ENCODE assay signal across 25 cellular contexts in the genomic region with DNA sequence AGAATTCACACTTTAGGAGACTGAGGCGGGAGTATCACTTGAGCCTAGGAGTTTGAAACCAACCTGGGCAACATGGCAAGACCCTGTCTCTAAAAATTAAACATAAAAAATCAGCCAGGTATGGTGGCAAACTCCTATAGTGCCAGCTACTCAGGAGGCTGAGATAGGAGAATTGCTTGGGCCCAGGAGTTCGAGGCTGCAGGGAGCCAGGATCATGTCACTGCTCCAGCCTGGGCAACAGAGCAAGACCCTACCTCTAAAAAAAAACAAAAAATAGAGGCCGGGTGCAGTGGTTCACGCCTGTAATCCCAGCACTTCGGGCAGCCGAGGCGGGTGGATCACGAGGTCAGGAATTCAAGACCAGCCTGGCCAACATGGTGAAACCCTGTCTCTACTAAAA. TPM values are rescaled to one million over a fixed set of nuclear protein-coding genes. Genes with fewer than 3 reads are reported as not detected.
DNase-seq lines count a peak whose midpoint lies in the region; ATAC-seq, FAIRE-seq and TF ChIP-seq lines count a peak whose summit lies in the region.
"Had no signal": no experiment of that assay in that cellular context is flagged by ENCODE, and none has a peak within 500 bp of the region (broad histone marks: within the 10 kb centered on the region; RNA-seq: fewer than 3 reads in every experiment).

No MANE protein-coding gene starts in this region.

- H3K27me3 ChIP-seq in Caco-2 (replicated peaks; ENCODE audit: control insufficient read depth, insufficient read depth, low read length): no peaks in the 10 kb centered on the region
- peaks cover 0 to 5% of the 10 kb centered on the region in 2 experiments; a peak in 1 of 5 replicates for H3K27me3 ChIP-seq in K562 (ENCODE audit: control insufficient read depth in 2 of 2, insufficient read depth in 2 of 2, low read length in 2 of 2)
- H3K27me3 ChIP-seq in right lobe of liver: no peaks in the 10 kb centered on the region
- H3K27me3 ChIP-seq in stomach: no peaks in the 10 kb centered on the region
- no peaks in the 10 kb centered on the region for H3K27me3 ChIP-seq in tibial nerve
- H3K27me3 ChIP-seq: BLaER1 had no signal

- H3K4me1 ChIP-seq in Caco-2 (peaks cover 38% of the 10 kb centered on the region), K562 (replicated peaks in 1 of 2; ENCODE audit: control insufficient read depth in 2 of 2, insufficient read depth in 2 of 2, low read length in 2 of 2) (no peaks in the 10 kb centered on the region; a peak in 1 of 5 replicates), right lobe of liver (peaks cover 0 to 22% (median 11%) of the 10 kb centered on the region in 4 donors), stomach (peaks cover 0 to 17% (median 7%) of the 10 kb centered on the region in 4 donors), tibial nerve (peaks cover 0 to 12% (median 0%) of the 10 kb centered on the region in 4 donors)
- H3K4me1 ChIP-seq: BLaER1 had no signal

- 28% methylated on average over 8 of the region's 8 CpGs for WGBS in K562 (ENCODE audit: insufficient coverage, low coverage, missing lambda C conversion rate)
- 94% methylated on average over 8 of the region's 8 CpGs for WGBS in right lobe of liver (ENCODE audit: insufficient coverage, low coverage, low lambda C conversion rate, missing lambda C conversion rate)
- WGBS in stomach, 5 donors: 90 to 96% (median 94%) methylated on average over 8 of the region's 8 CpGs
- 80 to 89% methylated on average over 8 of the region's 8 CpGs for WGBS in tibial nerve, 2 donors

- H3K27ac ChIP-seq in K562 (ENCODE audit: extremely low read depth, low read depth, low read length) (no peak overlapping the region), right lobe of liver (peak overlapping the region in 2 of 3 donors; percentile 89 to 93), stomach (peak overlapping the region; percentile 35 to 79 (median 71)), tibial nerve (no peak overlapping the region)
- H3K27ac ChIP-seq: BLaER1, GM23248 had no signal

- TF ChIP-seq EP300 in K562 (IDR thresholded peaks at IDR 0.05; ENCODE audit: low read length) (no peak), stomach (IDR thresholded peaks at IDR 0.05) (no peak), tibial nerve (IDR thresholded peaks at IDR 0.05) (no peak)

- no peaks in the 10 kb centered on the region for H3K9me3 ChIP-seq in Caco-2
- no peaks in the 10 kb centered on the region for H3K9me3 ChIP-seq in K562 (replicated peaks; ENCODE audit: control insufficient read depth, insufficient read depth, low read depth, low read length)
- H3K9me3 ChIP-seq in right lobe of liver: no peaks in the 10 kb centered on the region
- no peaks in the 10 kb centered on the region for H3K9me3 ChIP-seq in stomach
- H3K9me3 ChIP-seq in tibial nerve: no peaks in the 10 kb centered on the region
- H3K9me3 ChIP-seq: BLaER1 had no signal

- no peak for DNase-seq in Caco-2
- no peak for DNase-seq in K562 (ENCODE audit: extremely low read depth in 1 of 4, low spot score in 3 of 4)
- DNase-seq in right lobe of liver: no peak
- no peak for DNase-seq in stomach
- no peak for DNase-seq in tibial nerve (ENCODE audit: low spot score in 2 of 2)
- no peak for DNase-seq in NCI-H1105 (lab: John Stamatoyannopoulos, UW)
- no peak for DNase-seq in endothelial cell (ENCODE audit: low spot score)
- no peak for DNase-seq in NCI-H2081 treated with DMSO at 0.1 percent for 48 hours (lab: John Stamatoyannopoulos, UW)
- DNase-seq: CD4-positive, alpha-beta T cell; CD8-positive, alpha-beta memory T cell; COR-L47; DMS153; DND-41; GM23248; H7; HFFc6 had no signal

- intact Hi-C loops in Caco-2 (cut with micrococcal nuclease; ENCODE audit: unreplicated experiment) (no loop called here), K562 (cut with micrococcal nuclease) (no loop called here), right lobe of liver (cut with DNase I) (no loop called here), stomach (cut with DNase I; ENCODE audit: low total_unique reads) (no loop called here)

- TF ChIP-seq RAD21 in K562 (CRISPR knock-in tag; conservative IDR thresholded peaks at IDR 0.05 in 1 of 2, IDR thresholded peaks at IDR 0.05 in 1 of 2): no peak

- POLR2A ChIA-PET in Caco-2 (lab: Charles Lee) (no interaction called here), K562 (lab: Yijun Ruan, JAX) (no interaction called here)

- H3K4me2 ChIP-seq in K562 (ENCODE audit: insufficient read depth, low read length): no peak overlapping the region
- H3K4me2 ChIP-seq: BLaER1 had no signal

- no peak overlapping the region for H2AFZ ChIP-seq in K562 (ENCODE audit: low read depth, low read length)
- H2AFZ ChIP-seq: GM23248 had no signal

- H3K27me3 Mint-ChIP-seq in Caco-2 (ENCODE audit: insufficient read depth, unreplicated experiment) (no peaks in the 10 kb centered on the region), endothelial cell (ENCODE audit: unreplicated experiment) (peaks cover 1% of the 10 kb centered on the region)
- H3K27me3 Mint-ChIP-seq: B cell had no signal

- H3K36me3 Mint-ChIP-seq in Caco-2 (ENCODE audit: insufficient read depth, unreplicated experiment): no peaks in the 10 kb centered on the region
- H3K36me3 Mint-ChIP-seq in endothelial cell (ENCODE audit: low read depth, unreplicated experiment): no peaks in the 10 kb centered on the region
- H3K36me3 Mint-ChIP-seq: CD14-positive monocyte; CD8-positive, alpha-beta memory T cell had no signal

- CTCF ChIA-PET in Caco-2 (lab: Charles Lee) (no interaction called here), K562 (lab: Yijun Ruan, JAX; ENCODE audit: low intra/inter-chr PET ratio) (no interaction called here)

- H3K27ac Mint-ChIP-seq in Caco-2 (ENCODE audit: unreplicated experiment) (peak overlapping the region; percentile 79), endothelial cell (ENCODE audit: unreplicated experiment) (no peak overlapping the region)
- H3K27ac Mint-ChIP-seq: B cell; CD4-positive, alpha-beta T cell; CD8-positive, alpha-beta memory T cell; HFFc6 had no signal

- H3K4me1 Mint-ChIP-seq in Caco-2 (ENCODE audit: low read depth, unreplicated experiment) (peaks cover 22% of the 10 kb centered on the region), endothelial cell (ENCODE audit: unreplicated experiment) (no peaks in the 10 kb centered on the region)
- H3K4me1 Mint-ChIP-seq: B cell; CD8-positive, alpha-beta memory T cell had no signal

- H3K4me3 Mint-ChIP-seq in Caco-2 (ENCODE audit: unreplicated experiment) (no peak overlapping the region), endothelial cell (ENCODE audit: unreplicated experiment) (no peak overlapping the region)
- H3K4me3 Mint-ChIP-seq: B cell; CD14-positive monocyte; CD4-positive, alpha-beta T cell; CD8-positive, alpha-beta memory T cell; HFFc6 had no signal

- BruUV-seq in Caco-2 (replicated peaks; lab: Mats Ljungman, UMichigan): no TSS peak
- no TSS peak for BruUV-seq in K562 (replicated peaks; lab: Mats Ljungman, UMichigan)

- H3K9me1 ChIP-seq in K562 (ENCODE audit: control insufficient read depth, insufficient read depth, low read length): no peaks in the 10 kb centered on the region

- FAIRE-seq in K562 (lab: Jason Lieb, UNC): no peak
- FAIRE-seq: A204.1, G401.6, GM12892, GM19239, H1 had no signal

- H3K9me3 Mint-ChIP-seq in Caco-2 (ENCODE audit: unreplicated experiment): no peaks in the 10 kb centered on the region
- H3K9me3 Mint-ChIP-seq in endothelial cell (ENCODE audit: unreplicated experiment): no peaks in the 10 kb centered on the region
- H3K9me3 Mint-ChIP-seq: CD4-positive, alpha-beta T cell; CD8-positive, alpha-beta memory T cell; HFFc6 had no signal

- no peaks in the 10 kb centered on the region for H4K20me1 ChIP-seq in K562 (replicated peaks; ENCODE audit: control insufficient read depth, insufficient read depth, low read length)
- H4K20me1 ChIP-seq: BLaER1 had no signal

- in situ Hi-C loops in K562 (cut with MboI): no loop called here

- ATAC-seq in K562: no peak
- ATAC-seq in right lobe of liver: no peak
- ATAC-seq: HCT116 had no signal

- H3K36me3 ChIP-seq in Caco-2 (ENCODE audit: control insufficient read depth, insufficient read depth, low read length): no peaks in the 10 kb centered on the region
- H3K36me3 ChIP-seq in K562 (ENCODE audit: control insufficient read depth, insufficient read depth, low read length): no peaks in the 10 kb centered on the region
- no peaks in the 10 kb centered on the region for H3K36me3 ChIP-seq in right lobe of liver
- H3K36me3 ChIP-seq in stomach: no peaks in the 10 kb centered on the region
- no peaks in the 10 kb centered on the region for H3K36me3 ChIP-seq in tibial nerve
- H3K36me3 ChIP-seq: BLaER1 had no signal

- no peak overlapping the region for H3K4me3 ChIP-seq in Caco-2 (ENCODE audit: low read depth, low read length)
- no peak overlapping the region for H3K4me3 ChIP-seq in K562
- H3K4me3 ChIP-seq in right lobe of liver: no peak overlapping the region
- no peak overlapping the region for H3K4me3 ChIP-seq in stomach
- H3K4me3 ChIP-seq in tibial nerve: no peak overlapping the region
- H3K4me3 ChIP-seq: BLaER1, GM23248 had no signal

- no peak for TF ChIP-seq CTCF in Caco-2 (IDR thresholded peaks at IDR 0.05; ENCODE audit: insufficient read depth in 1 of 2, low read depth in 1 of 2, low read length in 1 of 2, severe bottlenecking in 1 of 2, unreplicated experiment in 1 of 2)
- no peak for TF ChIP-seq CTCF in K562 (IDR thresholded peaks at IDR 0.05 in 2 of 3, conservative IDR thresholded peaks at IDR 0.05 in 1 of 3; ENCODE audit: insufficient read depth in 2 of 3, low read depth in 1 of 3, low read length in 3 of 3)
- no peak for TF ChIP-seq CTCF in right lobe of liver (IDR thresholded peaks at IDR 0.05)
- TF ChIP-seq CTCF in stomach (IDR thresholded peaks at IDR 0.05): no peak
- TF ChIP-seq CTCF in tibial nerve (IDR thresholded peaks at IDR 0.05): no peak
- TF ChIP-seq CTCF in endothelial cell (IDR thresholded peaks at IDR 0.05; ENCODE audit: unreplicated experiment): no peak

- TF ChIP-seq POLR2A in K562 (conservative IDR thresholded peaks at IDR 0.05) (no peak), right lobe of liver (IDR thresholded peaks at IDR 0.05) (no peak), stomach (IDR thresholded peaks at IDR 0.05) (no peak), tibial nerve (IDR thresholded peaks at IDR 0.05) (no peak)

- no peaks in the 10 kb centered on the region for H3K79me2 ChIP-seq in K562 (ENCODE audit: control insufficient read depth, insufficient read depth, low read length)

- no peak overlapping the region for H3K9ac ChIP-seq in K562 (ENCODE audit: insufficient read depth in 1 of 2, low read depth in 2 of 2, low read length in 2 of 2)
- H3K9ac ChIP-seq: BLaER1, GM23248 had no signal

RNA-seq across cellular contexts. Expression of a gene that starts 8.9 kb away (rescaled TPM):
- total RNA-seq in Caco-2 (2022): 128 and 142 TPM in 2 replicates
- 9.1 and 9.7 TPM in 2 replicates for total RNA-seq in K562 (2011; cell fraction: chromatin; rRNA removed; ENCODE audit: low replicate concordance)
- total RNA-seq in K562 (2011; cell fraction: nucleolus; rRNA removed): 4.7 and 5.9 TPM in 2 replicates
- 9.2 and 12.0 TPM in 2 replicates for total RNA-seq in K562 (2011; cell fraction: nucleoplasm; rRNA removed)
- total RNA-seq in K562 (2014; rRNA removed): 7.2 and 7.3 TPM in 2 replicates
- 3.7 and 5.0 TPM in 2 replicates for total RNA-seq in K562 (2014; rRNA removed; fragmentation: Illumina TruSeq; extraction: Trizol)
- 2.8 and 3.0 TPM in 2 replicates for total RNA-seq in K562 (2015; rRNA removed; fragmentation: Illumina TruSeq; extraction: Trizol)
- total RNA-seq in K562 (2021): 12.9 and 14.4 TPM in 2 replicates
- 5.8 and 10.4 TPM in 2 replicates for polyA plus RNA-seq in K562 (2011; rRNA removed)
- 9.4 and 12.6 TPM in 2 replicates for polyA plus RNA-seq in K562 (2011; cell fraction: cytosol; rRNA removed)
- polyA plus RNA-seq in K562 (2011; cell fraction: nucleus; rRNA removed): 8.1 and 12.3 TPM in 2 replicates
- polyA plus RNA-seq in K562 (2012): 6.6 and 23.6 TPM in 2 replicates
- 10.0 and 12.1 TPM in 2 replicates for polyA plus RNA-seq in K562 (2014; fragmentation: Illumina TruSeq; extraction: Trizol)
- polyA plus RNA-seq in K562 (2014; fragmentation: Nextera tagmentation; extraction: Ambion mirVana): under 1 TPM; 0.79 to 0.96 TPM
- 6.8 and 7.7 TPM in 2 replicates for polyA plus RNA-seq in K562 (2014; rRNA removed)
- polyA minus RNA-seq in K562 (2011; rRNA and poly(A)+ RNA removed): 5.9 and 6.5 TPM in 2 replicates
- polyA minus RNA-seq in K562 (2011; cell fraction: cytosol; rRNA and poly(A)+ RNA removed): 4.6 and 13.5 TPM in 2 replicates
- 1.6 and 5.9 TPM in 2 replicates for polyA minus RNA-seq in K562 (2011; cell fraction: nucleus; rRNA and poly(A)+ RNA removed)
- total RNA-seq in right lobe of liver: 100 to 1,000 TPM in 2 of 6 experiments, 10 to 100 TPM in 4; 30.8 to 163 (median 92.0) TPM
- total RNA-seq in stomach: 100 to 1,000 TPM in 1 of 5 donors, 10 to 100 TPM in 4; 29.2 to 167 (median 50.2) TPM
- 10 to 100 TPM; 63.3 to 75.3 (median 69.7) TPM for polyA plus RNA-seq in stomach
- total RNA-seq in tibial nerve: 100 to 1,000 TPM in 1 of 4 donors, 10 to 100 TPM in 3; 42.5 to 126 (median 61.3) TPM
- total RNA-seq in endothelial cell (ENCODE audit: unreplicated experiment): 15.6 TPM

RNA-seq across cellular contexts. Expression of a gene that starts 44.3 kb away (rescaled TPM):
- total RNA-seq in Caco-2 (2022): 11.9 and 12.1 TPM in 2 replicates
- 1.9 and 6.0 TPM in 2 replicates for total RNA-seq in K562 (2011; cell fraction: chromatin; rRNA removed; ENCODE audit: low replicate concordance)
- total RNA-seq in K562 (2011; cell fraction: nucleolus; rRNA removed): 1.8 and 2.0 TPM in 2 replicates
- 3.9 and 6.0 TPM in 2 replicates for total RNA-seq in K562 (2011; cell fraction: nucleoplasm; rRNA removed)
- 7.7 and 10.5 TPM in 2 replicates for total RNA-seq in K562 (2014; rRNA removed)
- total RNA-seq in K562 (2014; rRNA removed; fragmentation: Illumina TruSeq; extraction: Trizol): 13.0 and 13.2 TPM in 2 replicates
- 10.9 and 12.6 TPM in 2 replicates for total RNA-seq in K562 (2015; rRNA removed; fragmentation: Illumina TruSeq; extraction: Trizol)
- 8.3 and 9.1 TPM in 2 replicates for total RNA-seq in K562 (2021)
- polyA plus RNA-seq in K562 (2011; rRNA removed): 6.3 and 7.8 TPM in 2 replicates
- 1.5 and 2.6 TPM in 2 replicates for polyA plus RNA-seq in K562 (2011; cell fraction: cytosol; rRNA removed)
- 1.9 and 3.1 TPM in 2 replicates for polyA plus RNA-seq in K562 (2011; cell fraction: nucleus; rRNA removed)
- 6.2 and 8.7 TPM in 2 replicates for polyA plus RNA-seq in K562 (2012)
- 9.1 and 9.6 TPM in 2 replicates for polyA plus RNA-seq in K562 (2014; fragmentation: Illumina TruSeq; extraction: Trizol)
- polyA plus RNA-seq in K562 (2014; fragmentation: Nextera tagmentation; extraction: Ambion mirVana): 10 to 100 TPM; 13.9 to 16.7 TPM
- polyA plus RNA-seq in K562 (2014; rRNA removed): 8.2 and 10.8 TPM in 2 replicates
- 6.2 and 7.6 TPM in 2 replicates for polyA minus RNA-seq in K562 (2011; rRNA and poly(A)+ RNA removed)
- 2.8 and 3.1 TPM in 2 replicates for polyA minus RNA-seq in K562 (2011; cell fraction: cytosol; rRNA and poly(A)+ RNA removed)
- polyA minus RNA-seq in K562 (2011; cell fraction: nucleus; rRNA and poly(A)+ RNA removed): 2.0 and 4.7 TPM in 2 replicates
- 1 to 10 TPM; 5.5 to 9.8 (median 7.4) TPM for total RNA-seq in right lobe of liver
- total RNA-seq in stomach: 10 to 100 TPM in 2 of 5 donors, 1 to 10 TPM in 2, not detected in 1; 1.3 to 16.2 (median 8.4) TPM
- polyA plus RNA-seq in stomach: 1 to 10 TPM; 2.7 to 3.9 (median 3.7) TPM
- total RNA-seq in tibial nerve: 1 to 10 TPM; 4.1 to 5.9 (median 5.3) TPM
- total RNA-seq in endothelial cell (ENCODE audit: unreplicated experiment): 15.3 TPM

Comparison
In these comparisons a context has a peak if more than half of its experiments do, and no peak if none do; other contexts are left out.
1. H3K27ac ChIP-seq: peak in right lobe of liver (2 of 3) and stomach (5 of 5); none in K562 (single experiment) and tibial nerve (0 of 4).